Comparison of ENCODE assay signal across 1 cellular context in the genomic region with DNA sequence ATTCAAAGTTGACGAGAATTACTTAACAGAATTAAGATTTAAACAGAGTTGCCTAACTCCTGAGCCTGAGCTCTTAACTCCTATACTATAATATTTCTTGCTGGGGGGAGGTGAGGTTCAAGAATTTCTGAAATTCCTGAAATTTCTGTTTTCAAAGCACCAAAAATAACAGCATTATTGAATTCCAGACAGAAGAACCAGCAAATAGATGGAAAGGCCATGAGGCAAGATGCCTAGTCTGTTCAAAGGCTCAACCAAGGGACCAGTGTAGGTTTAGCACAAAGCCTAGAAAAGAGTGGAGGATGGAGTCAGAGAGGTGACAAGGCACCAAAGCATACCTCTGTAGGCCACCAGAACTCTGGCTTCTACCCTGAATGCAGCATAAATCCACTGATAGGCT.
TF ChIP-seq lines count a peak whose summit lies in the region.

No MANE protein-coding gene starts in this region.

TF ChIP-seq in HepG2, 621 proteins besides CTCF, POLR2A, EP300 and RAD21 (continued from another document):
- TF ChIP-seq ZFP1 (CRISPR knock-in tag; IDR thresholded peaks at IDR 0.05) (no peak), ZNF703 (CRISPR knock-in tag; IDR thresholded peaks at IDR 0.05; ENCODE audit: borderline replicate concordance) (no peak), DR1 (CRISPR knock-in tag; IDR thresholded peaks at IDR 0.05) (no peak), TBP (CRISPR knock-in tag; IDR thresholded peaks at IDR 0.05) (no peak), MED13 (CRISPR knock-in tag; IDR thresholded peaks at IDR 0.05) (no peak), EED (CRISPR knock-in tag; IDR thresholded peaks at IDR 0.05) (no peak), ZNF367 (CRISPR knock-in tag; IDR thresholded peaks at IDR 0.05; ENCODE audit: borderline replicate concordance) (no peak), SIX4 (CRISPR knock-in tag; IDR thresholded peaks at IDR 0.05) (no peak), ZNF10 (CRISPR knock-in tag; IDR thresholded peaks at IDR 0.05; ENCODE audit: borderline replicate concordance, low read depth) (no peak), SMAD9 (CRISPR knock-in tag; IDR thresholded peaks at IDR 0.05) (no peak), ZEB1 (IDR thresholded peaks at IDR 0.05; ENCODE audit: insufficient replicate concordance, low read depth) (no peak), NR2F1 (CRISPR knock-in tag; IDR thresholded peaks at IDR 0.05) (no peak), CCAR2 (optimal IDR thresholded peaks at IDR 0.05; ENCODE audit: low read depth, low read length) (no peak), ZBTB8A (CRISPR knock-in tag; IDR thresholded peaks at IDR 0.05; ENCODE audit: borderline replicate concordance, low read depth) (no peak)
- TF ChIP-seq, protein P1, sequence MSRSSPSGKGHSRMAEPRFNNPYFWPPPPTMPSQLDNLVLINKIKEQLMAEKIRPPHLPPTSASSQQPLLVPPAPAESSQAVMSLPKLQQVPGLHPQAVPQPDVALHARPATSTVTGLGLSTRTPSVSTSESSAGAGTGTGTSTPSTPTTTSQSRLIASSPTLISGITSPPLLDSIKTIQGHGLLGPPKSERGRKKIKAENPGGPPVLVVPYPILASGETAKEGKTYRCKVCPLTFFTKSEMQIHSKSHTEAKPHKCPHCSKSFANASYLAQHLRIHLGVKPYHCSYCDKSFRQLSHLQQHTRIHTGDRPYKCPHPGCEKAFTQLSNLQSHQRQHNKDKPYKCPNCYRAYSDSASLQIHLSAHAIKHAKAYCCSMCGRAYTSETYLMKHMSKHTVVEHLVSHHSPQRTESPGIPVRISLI (CRISPR knock-in tag; IDR thresholded peaks at IDR 0.05; ENCODE audit: borderline replicate concordance), result no peak
- TF ChIP-seq, protein P2, sequence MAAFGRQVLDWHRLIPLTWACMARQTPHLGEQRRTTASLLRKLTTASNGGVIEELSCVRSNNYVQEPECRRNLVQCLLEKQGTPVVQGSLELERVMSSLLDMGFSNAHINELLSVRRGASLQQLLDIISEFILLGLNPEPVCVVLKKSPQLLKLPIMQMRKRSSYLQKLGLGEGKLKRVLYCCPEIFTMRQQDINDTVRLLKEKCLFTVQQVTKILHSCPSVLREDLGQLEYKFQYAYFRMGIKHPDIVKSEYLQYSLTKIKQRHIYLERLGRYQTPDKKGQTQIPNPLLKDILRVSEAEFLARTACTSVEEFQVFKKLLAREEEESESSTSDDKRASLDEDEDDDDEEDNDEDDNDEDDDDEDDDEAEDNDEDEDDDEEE (CRISPR knock-in tag; IDR thresholded peaks at IDR 0.05), result no peak
- TF ChIP-seq, protein P3, sequence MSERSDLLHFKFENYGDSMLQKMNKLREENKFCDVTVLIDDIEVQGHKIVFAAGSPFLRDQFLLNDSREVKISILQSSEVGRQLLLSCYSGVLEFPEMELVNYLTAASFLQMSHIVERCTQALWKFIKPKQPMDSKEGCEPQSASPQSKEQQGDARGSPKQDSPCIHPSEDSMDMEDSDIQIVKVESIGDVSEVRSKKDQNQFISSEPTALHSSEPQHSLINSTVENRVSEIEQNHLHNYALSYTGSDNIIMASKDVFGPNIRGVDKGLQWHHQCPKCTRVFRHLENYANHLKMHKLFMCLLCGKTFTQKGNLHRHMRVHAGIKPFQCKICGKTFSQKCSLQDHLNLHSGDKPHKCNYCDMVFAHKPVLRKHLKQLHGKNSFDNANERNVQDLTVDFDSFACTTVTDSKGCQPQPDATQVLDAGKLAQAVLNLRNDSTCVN (CRISPR knock-in tag; IDR thresholded peaks at IDR 0.05; ENCODE audit: borderline replicate concordance), result no peak
